Comparison of ENCODE assay signal across 16 cellular contexts in genomic region chr6:136236491-136237293, GRCh38. TPM values are rescaled to one million over a fixed set of nuclear protein-coding genes. Genes with fewer than 3 reads are reported as not detected.
DNase-seq lines count a peak whose midpoint lies in the region; ATAC-seq and TF ChIP-seq lines count a peak whose summit lies in the region.
"Had no signal": no experiment of that assay in that cellular context is flagged by ENCODE, and none has a peak within 500 bp of the region (broad histone marks: within the 10 kb centered on the region; RNA-seq: fewer than 3 reads in every experiment).

No MANE protein-coding gene starts in this region.

- peaks cover 10 to 51% of the 10 kb centered on the region in 2 donors for H3K36me3 Mint-ChIP-seq in activated T-cell treated with anti-CD3 and anti-CD28 coated beads, Interleukin-2, amount 50 U/mL, for 72 hours (ENCODE audit: insufficient read depth in 2 of 2)
- peaks cover 22% of the 10 kb centered on the region for H3K36me3 Mint-ChIP-seq in nephron progenitor cell (ENCODE audit: low read depth)

- H3K4me3 Mint-ChIP-seq in activated T-cell treated with anti-CD3 and anti-CD28 coated beads, Interleukin-2, amount 50 U/mL, for 72 hours, result peak overlapping the region in 1 of 2 donors; percentile 19
- H3K4me3 Mint-ChIP-seq in nephron progenitor cell, result no peak overlapping the region
- H3K4me3 Mint-ChIP-seq: neural crest cell had no signal

- DNase-seq in activated T-cell treated with anti-CD3 and anti-CD28 coated beads, Interleukin-2, amount 50 U/mL, for 72 hours, result no peak
- no peak for DNase-seq in activated T-cell treated with anti-CD3 and anti-CD28 coated beads, Interleukin-2, amount 50 U/mL, for 48 hours
- peak in 71 of 76 experiments; percentile 10 to 83 (median 54) for DNase-seq in HUDEP-2 (lab: John Stamatoyannopoulos, UW; ENCODE audit: unreplicated experiment in 76 of 76)
- peak; percentile 55 for DNase-seq in amniotic epithelial cell (ENCODE audit: low read depth)
- DNase-seq in nephron progenitor cell, result no peak
- DNase-seq: activated gamma-delta T cell treated with Interleukin-2 at 50 U/mL for 16 hours; body of pancreas; NCI-H1694 treated with DMSO at 0.1 percent for 48 hours; NCI-H345; NK-92 treated with Interleukin-12 subunit alpha and Interleukin-12 subunit beta, amount 100 ng/mL, for 24 hours; SHP77; stimulated activated CD4-positive, alpha-beta T cell treated with anti-CD3 and anti-CD28 coated beads, Interleukin-15, amount 100 ng/mL, for 24 hours had no signal

- no peaks in the 10 kb centered on the region for H3K27me3 Mint-ChIP-seq in activated T-cell treated with anti-CD3 and anti-CD28 coated beads, Interleukin-2, amount 50 U/mL, for 72 hours (ENCODE audit: low read depth)
- H3K27me3 Mint-ChIP-seq in nephron progenitor cell (ENCODE audit: low read depth, poor library complexity), result no peaks in the 10 kb centered on the region

- no peak for ATAC-seq in activated T-cell treated with anti-CD3 and anti-CD28 coated beads, Interleukin-2, amount 50 U/mL, for 72 hours (replicated peaks in 1 of 2)
- ATAC-seq in HG03439 (IDR thresholded peaks at IDR 0.05; ENCODE audit: unreplicated experiment), result no peak
- no peak for ATAC-seq in HG02798 (IDR thresholded peaks at IDR 0.05; ENCODE audit: poor library complexity, unreplicated experiment)
- no peak for ATAC-seq in HG03571 (IDR thresholded peaks at IDR 0.05; ENCODE audit: unreplicated experiment)
- ATAC-seq: body of pancreas had no signal

- no peaks in the 10 kb centered on the region for H3K9me3 Mint-ChIP-seq in activated T-cell treated with anti-CD3 and anti-CD28 coated beads, Interleukin-2, amount 50 U/mL, for 72 hours
- H3K9me3 Mint-ChIP-seq in nephron progenitor cell, result no peaks in the 10 kb centered on the region
- H3K9me3 Mint-ChIP-seq: neural crest cell had no signal

- peaks cover 10% of the 10 kb centered on the region for H3K4me1 Mint-ChIP-seq in activated T-cell treated with anti-CD3 and anti-CD28 coated beads, Interleukin-2, amount 50 U/mL, for 72 hours (ENCODE audit: low read depth)
- H3K4me1 Mint-ChIP-seq in nephron progenitor cell, result peaks cover 5% of the 10 kb centered on the region
- H3K4me1 Mint-ChIP-seq: neural crest cell had no signal

- no peak for TF ChIP-seq CTCF in nephron progenitor cell (IDR thresholded peaks at IDR 0.05)

- H3K27ac Mint-ChIP-seq in activated T-cell treated with anti-CD3 and anti-CD28 coated beads, Interleukin-2, amount 50 U/mL, for 72 hours, result peak overlapping the region; percentile 74
- peak overlapping the region; percentile 31 for H3K27ac Mint-ChIP-seq in nephron progenitor cell

RNA-seq across cellular contexts. Expression of gene MTFR2, which starts 13.4 kb away (rescaled TPM):
- total RNA-seq in activated T-cell treated with anti-CD3 and anti-CD28 coated beads, Interleukin-2, amount 50 U/mL, for 72 hours, result 10 to 100 TPM; 29.4 to 34.3 TPM

RNA-seq across cellular contexts. Expression of gene BCLAF1, which starts 53.0 kb away (rescaled TPM):
- 100 to 1,000 TPM; 146 to 151 TPM for total RNA-seq in activated T-cell treated with anti-CD3 and anti-CD28 coated beads, Interleukin-2, amount 50 U/mL, for 72 hours

Comparison
In these comparisons a context has a peak if more than half of its experiments do, and no peak if none do; other contexts are left out.
1. DNase-seq: peak in HUDEP-2 (71 of 76) and amniotic epithelial cell (single experiment); none in activated T-cell treated with anti-CD3 and anti-CD28 coated beads, Interleukin-2, amount 50 U/mL, for 72 hours (0 of 2), activated T-cell treated with anti-CD3 and anti-CD28 coated beads, Interleukin-2, amount 50 U/mL, for 48 hours (0 of 2) and nephron progenitor cell (single experiment).